In genomic region chr5:41410737-41411136, GRCh38 we compare ENCODE assay signal across 21 cellular contexts.
A peak's percentile ranks its signal among the peaks of the same experiment; 100 is the strongest.
DNase-seq lines count a peak whose midpoint lies in the region; ATAC-seq and TF ChIP-seq lines count a peak whose summit lies in the region.
"Had no signal": no experiment of that assay in that cellular context is flagged by ENCODE, and none has a peak within 500 bp of the region (broad histone marks: within the 10 kb centered on the region; RNA-seq: fewer than 3 reads in every experiment).

No MANE protein-coding gene starts in this region.

- no peak for ATAC-seq in GM21529 (IDR thresholded peaks at IDR 0.05; ENCODE audit: unreplicated experiment)
- ATAC-seq: activated CD4-positive, alpha-beta T cell treated with anti-CD3 and anti-CD28 coated beads for 36 hours; activated CD8-positive, alpha-beta memory T cell treated with anti-CD3 and anti-CD28 coated beads, Interleukin-2, amount 10 ng/mL, durations not matched to agents 7 days and 5 days; body of pancreas; pancreas; stimulated activated naive B cell treated with anti-CD40 and anti-IgM and Interleukin-4, amounts not matched to agents 10 μg/mL and 1 μg/mL and 100 μg/mL, for 72 hours had no signal

- H3K4me1 Mint-ChIP-seq in chondrocyte (ENCODE audit: low read depth), result peaks cover 6% of the 10 kb centered on the region
- H3K4me1 Mint-ChIP-seq: activated CD4-positive, alpha-beta T cell treated with anti-CD3 and anti-CD28 coated beads for 36 hours; activated CD8-positive, alpha-beta memory T cell treated with anti-CD3 and anti-CD28 coated beads, Interleukin-2, amount 10 ng/mL, durations not matched to agents 7 days and 5 days; activated naive CD8-positive, alpha-beta T cell treated with anti-CD3 and anti-CD28 coated beads for 36 hours; naive B cell; stimulated activated naive B cell treated with anti-CD40 and anti-IgM and Interleukin-4, amounts not matched to agents 10 μg/mL and 1 μg/mL and 100 μg/mL, for 72 hours had no signal

- H3K27me3 ChIP-seq in BE2C, result no peaks in the 10 kb centered on the region
- H3K27me3 ChIP-seq: body of pancreas, hepatocyte, pancreas, tibial artery had no signal

- H3K9me3 ChIP-seq in BE2C, result no peaks in the 10 kb centered on the region
- H3K9me3 ChIP-seq: body of pancreas, pancreas, tibial artery had no signal

- no peak overlapping the region for H3K4me3 ChIP-seq in BE2C (ENCODE audit: low read depth, low read length)
- no peak overlapping the region for H3K4me3 ChIP-seq in NB4 (ENCODE audit: low read depth, low read length)
- H3K4me3 ChIP-seq: body of pancreas, hepatocyte, pancreas, tibial artery had no signal

- no peak overlapping the region for H3K4me3 Mint-ChIP-seq in chondrocyte (ENCODE audit: unreplicated experiment)
- H3K4me3 Mint-ChIP-seq: activated CD4-positive, alpha-beta T cell treated with anti-CD3 and anti-CD28 coated beads for 36 hours; activated CD8-positive, alpha-beta memory T cell treated with anti-CD3 and anti-CD28 coated beads, Interleukin-2, amount 10 ng/mL, durations not matched to agents 7 days and 5 days; activated naive CD8-positive, alpha-beta T cell treated with anti-CD3 and anti-CD28 coated beads for 36 hours; naive B cell; stimulated activated naive B cell treated with anti-CD40 and anti-IgM and Interleukin-4, amounts not matched to agents 10 μg/mL and 1 μg/mL and 100 μg/mL, for 72 hours had no signal

- no peak for TF ChIP-seq POLR2A in NB4 (IDR thresholded peaks at IDR 0.05; ENCODE audit: extremely low read depth, insufficient read length)

- H3K27ac Mint-ChIP-seq in chondrocyte (ENCODE audit: unreplicated experiment), result no peak overlapping the region
- H3K27ac Mint-ChIP-seq: activated CD4-positive, alpha-beta T cell treated with anti-CD3 and anti-CD28 coated beads for 36 hours; activated CD8-positive, alpha-beta memory T cell treated with anti-CD3 and anti-CD28 coated beads, Interleukin-2, amount 10 ng/mL, durations not matched to agents 7 days and 5 days; activated naive CD8-positive, alpha-beta T cell treated with anti-CD3 and anti-CD28 coated beads for 36 hours; naive B cell; stimulated activated naive B cell treated with anti-CD40 and anti-IgM and Interleukin-4, amounts not matched to agents 10 μg/mL and 1 μg/mL and 100 μg/mL, for 72 hours had no signal

- H3K36me3 Mint-ChIP-seq in chondrocyte (ENCODE audit: low read depth), result no peaks in the 10 kb centered on the region
- H3K36me3 Mint-ChIP-seq: activated CD8-positive, alpha-beta memory T cell treated with anti-CD3 and anti-CD28 coated beads, Interleukin-2, amount 10 ng/mL, durations not matched to agents 7 days and 5 days; activated naive CD8-positive, alpha-beta T cell treated with anti-CD3 and anti-CD28 coated beads for 36 hours; naive B cell; stimulated activated naive B cell treated with anti-CD40 and anti-IgM and Interleukin-4, amounts not matched to agents 10 μg/mL and 1 μg/mL and 100 μg/mL, for 72 hours had no signal

- peaks cover 14% of the 10 kb centered on the region for H3K4me1 ChIP-seq in BE2C

- TF ChIP-seq CTCF in BE2C (IDR thresholded peaks at IDR 0.05; ENCODE audit: low read depth, low read length), result peak; percentile 32; the same call in 1 of the 2 replicates
- TF ChIP-seq CTCF in GM12872 (IDR thresholded peaks at IDR 0.05; ENCODE audit: insufficient read depth, low read depth, low read length), result 0 out of 3 replicates have a peak, but pooled peaks have one; percentile 12
- peak; percentile 33 for TF ChIP-seq CTCF in NB4 (IDR thresholded peaks at IDR 0.05; ENCODE audit: low read depth, low read length)
- TF ChIP-seq CTCF in chondrocyte (IDR thresholded peaks at IDR 0.05), result peak; percentile 9
- no peak for TF ChIP-seq CTCF in GM13977 (IDR thresholded peaks at IDR 0.05; ENCODE audit: extremely low read depth, insufficient read depth, missing control alignments)

- no peaks in the 10 kb centered on the region for H3K36me3 ChIP-seq in BE2C
- H3K36me3 ChIP-seq: pancreas, tibial artery had no signal

- DNase-seq in BE2C (no peak), NB4 (ENCODE audit: low read depth) (peak; percentile 44), chondrocyte (ENCODE audit: low spot score) (no peak), GM13977 (ENCODE audit: low spot score) (no peak), kidney tubule cell (ENCODE audit: low spot score) (no peak)
- DNase-seq: activated CD4-positive, alpha-beta T cell treated with anti-CD3 and anti-CD28 coated beads for 36 hours; activated CD8-positive, alpha-beta memory T cell treated with anti-CD3 and anti-CD28 coated beads, Interleukin-2, amount 10 ng/mL, durations not matched to agents 7 days and 5 days; activated naive CD8-positive, alpha-beta T cell treated with anti-CD3 and anti-CD28 coated beads for 36 hours; body of pancreas; COR-L47; cortex of kidney; GOT3; islet precursor cell; naive B cell; NCI-H1694 treated with DMSO at 0.1 percent for 48 hours; pancreas; stimulated activated naive B cell treated with anti-CD40 and anti-IgM and Interleukin-4, amounts not matched to agents 10 μg/mL and 1 μg/mL and 100 μg/mL, for 72 hours; tibial artery had no signal

- H3K27me3 Mint-ChIP-seq in chondrocyte (ENCODE audit: low read depth), result peaks cover 1% of the 10 kb centered on the region
- H3K27me3 Mint-ChIP-seq: activated CD4-positive, alpha-beta T cell treated with anti-CD3 and anti-CD28 coated beads for 36 hours; activated CD8-positive, alpha-beta memory T cell treated with anti-CD3 and anti-CD28 coated beads, Interleukin-2, amount 10 ng/mL, durations not matched to agents 7 days and 5 days; activated naive CD8-positive, alpha-beta T cell treated with anti-CD3 and anti-CD28 coated beads for 36 hours; naive B cell; stimulated activated naive B cell treated with anti-CD40 and anti-IgM and Interleukin-4, amounts not matched to agents 10 μg/mL and 1 μg/mL and 100 μg/mL, for 72 hours had no signal

- in situ Hi-C loops in GM13977 (cut with MboI; ENCODE audit: low pct_unique_long_range_greater_than_20kb, low sequenced_read_pairs, unreplicated experiment), result no loop called here

- H3K9me3 Mint-ChIP-seq in chondrocyte (ENCODE audit: low read depth), result no peaks in the 10 kb centered on the region
- H3K9me3 Mint-ChIP-seq: activated naive CD8-positive, alpha-beta T cell treated with anti-CD3 and anti-CD28 coated beads for 36 hours; stimulated activated naive B cell treated with anti-CD40 and anti-IgM and Interleukin-4, amounts not matched to agents 10 μg/mL and 1 μg/mL and 100 μg/mL, for 72 hours had no signal
